40 cellular contexts compared by ENCODE assay signal in genomic region chr18:60691061-60691460, GRCh38.
"Had no signal": no experiment of that assay in that cellular context is flagged by ENCODE, and none has a peak within 500 bp of the region (broad histone marks: within the 10 kb centered on the region; RNA-seq: fewer than 3 reads in every experiment).

No MANE protein-coding gene starts in this region.

- FAIRE-seq: astrocyte, bronchial epithelial cell had no signal

- H3K9me3 ChIP-seq: adrenal gland, ascending aorta, body of pancreas, breast epithelium had no signal

- H3K4me3 Mint-ChIP-seq: activated naive CD4-positive, alpha-beta T cell treated with anti-CD3 and anti-CD28 coated beads for 36 hours; activated naive CD4-positive, alpha-beta T cell treated with anti-CD3 and anti-CD28 coated beads, Interleukin-2, amount 10 ng/mL, durations not matched to agents 7 days and 5 days; activated naive CD4-positive, alpha-beta T cell treated with anti-CD3 and anti-CD28 coated beads, Interleukin-2, amount 50 U/mL, for 24 hours; activated naive CD8-positive, alpha-beta T cell; activated naive CD8-positive, alpha-beta T cell treated with anti-CD3 and anti-CD28 coated beads for 36 hours; activated naive CD8-positive, alpha-beta T cell treated with anti-CD3 and anti-CD28 coated beads, Interleukin-2, amount 10 ng/mL, durations not matched to agents 7 days and 5 days; activated naive CD8-positive, alpha-beta T cell treated with anti-CD3 and anti-CD28 coated beads, Interleukin-2, amount 50 U/mL, for 24 hours; activated T-cell treated with anti-CD3 and anti-CD28 coated beads, Interleukin-2, amount 50 U/mL, for 24 hours; activated T-cell treated with anti-CD3 and anti-CD28 coated beads, Interleukin-2, amount 50 U/mL, for 4 hours; activated T-cell treated with anti-CD3 and anti-CD28 coated beads, Interleukin-2, amount 50 U/mL, for 72 hours; activated T-helper 1 cell treated with anti-CD3 and anti-CD28 coated beads, Interleukin-12 subunit alpha, Interleukin-12 subunit beta, Interleukin-2, Interleukin-4 antibody, amounts not matched to agents 30 ng/mL and 10 ng/mL and 1 ng/mL, durations not matched to agents 14 hours and 24 hours and 36 hours; activated T-helper 17 cell treated with anti-CD3 and anti-CD28 coated beads, Interleukin-2, amount 50 U/mL, for 72 hours; brain; central memory CD8-positive, alpha-beta T cell had no signal

- H3K27me3 ChIP-seq: adrenal gland, ascending aorta, body of pancreas, brain microvascular endothelial cell, breast epithelium, cardiac muscle cell had no signal

- H3K27me3 Mint-ChIP-seq: activated naive CD4-positive, alpha-beta T cell treated with anti-CD3 and anti-CD28 coated beads, Interleukin-2, amount 10 ng/mL, durations not matched to agents 7 days and 5 days; activated naive CD4-positive, alpha-beta T cell treated with anti-CD3 and anti-CD28 coated beads, Interleukin-2, amount 50 U/mL, for 24 hours; activated naive CD8-positive, alpha-beta T cell; activated naive CD8-positive, alpha-beta T cell treated with anti-CD3 and anti-CD28 coated beads for 36 hours; activated naive CD8-positive, alpha-beta T cell treated with anti-CD3 and anti-CD28 coated beads, Interleukin-2, amount 10 ng/mL, durations not matched to agents 7 days and 5 days; activated naive CD8-positive, alpha-beta T cell treated with anti-CD3 and anti-CD28 coated beads, Interleukin-2, amount 50 U/mL, for 24 hours; activated T-cell treated with anti-CD3 and anti-CD28 coated beads, Interleukin-2, amount 50 U/mL, for 24 hours; activated T-helper 17 cell treated with anti-CD3 and anti-CD28 coated beads, Interleukin-2, amount 50 U/mL, for 72 hours; central memory CD8-positive, alpha-beta T cell had no signal

- H3K4me1 ChIP-seq: adrenal gland, ascending aorta, body of pancreas, breast epithelium had no signal

- H3K4me3 ChIP-seq: adrenal gland, ascending aorta, body of pancreas, breast epithelium, cardiac muscle cell had no signal

- DNase-seq: activated effector memory CD4-positive, alpha-beta T cell treated with anti-CD3 and anti-CD28 coated beads, Interleukin-2, amount 50 U/mL, for 16 hours; activated effector memory CD4-positive, alpha-beta T cell treated with Interleukin-2 at 50 U/mL for 16 hours; activated gamma-delta T cell; activated gamma-delta T cell treated with Interleukin-2 at 50 U/mL for 16 hours; activated naive CD4-positive, alpha-beta T cell; activated naive CD4-positive, alpha-beta T cell treated with anti-CD3 and anti-CD28 coated beads for 36 hours; activated naive CD4-positive, alpha-beta T cell treated with anti-CD3 and anti-CD28 coated beads, Interleukin-2, amount 10 ng/mL, durations not matched to agents 7 days and 5 days; activated naive CD4-positive, alpha-beta T cell treated with anti-CD3 and anti-CD28 coated beads, Interleukin-2, amount 50 U/mL, for 16 hours; activated naive CD4-positive, alpha-beta T cell treated with Interleukin-2 at 50 U/mL for 16 hours; activated naive CD8-positive, alpha-beta T cell treated with anti-CD3 and anti-CD28 coated beads for 36 hours; activated naive CD8-positive, alpha-beta T cell treated with anti-CD3 and anti-CD28 coated beads, Interleukin-2, amount 10 ng/mL, durations not matched to agents 7 days and 5 days; activated naive CD8-positive, alpha-beta T cell treated with anti-CD3 and anti-CD28 coated beads, Interleukin-2, amount 50 U/mL, for 24 hours; activated T-cell treated with anti-CD3 and anti-CD28 coated beads, Interleukin-2, amount 50 U/mL, for 1 hour; activated T-cell treated with anti-CD3 and anti-CD28 coated beads, Interleukin-2, amount 50 U/mL, for 24 hours; activated T-cell treated with anti-CD3 and anti-CD28 coated beads, Interleukin-2, amount 50 U/mL, for 4 hours; activated T-cell treated with anti-CD3 and anti-CD28 coated beads, Interleukin-2, amount 50 U/mL, for 48 hours; activated T-cell treated with anti-CD3 and anti-CD28 coated beads, Interleukin-2, amount 50 U/mL, for 72 hours; adrenal gland; amniotic stem cell; amygdala; anterior cingulate cortex; aorta; body of pancreas; brain microvascular endothelial cell; caudate nucleus; central memory CD4-positive, alpha-beta T cell; cerebellar nuclear complex had no signal

- H3K4me1 Mint-ChIP-seq: activated naive CD4-positive, alpha-beta T cell treated with anti-CD3 and anti-CD28 coated beads, Interleukin-2, amount 10 ng/mL, durations not matched to agents 7 days and 5 days; activated naive CD4-positive, alpha-beta T cell treated with anti-CD3 and anti-CD28 coated beads, Interleukin-2, amount 50 U/mL, for 24 hours; activated naive CD8-positive, alpha-beta T cell treated with anti-CD3 and anti-CD28 coated beads for 36 hours; activated naive CD8-positive, alpha-beta T cell treated with anti-CD3 and anti-CD28 coated beads, Interleukin-2, amount 10 ng/mL, durations not matched to agents 7 days and 5 days; activated naive CD8-positive, alpha-beta T cell treated with anti-CD3 and anti-CD28 coated beads, Interleukin-2, amount 50 U/mL, for 24 hours; activated T-helper 17 cell treated with anti-CD3 and anti-CD28 coated beads, Interleukin-2, amount 50 U/mL, for 72 hours; brain; central memory CD8-positive, alpha-beta T cell had no signal

- H3K36me3 ChIP-seq: adrenal gland, ascending aorta, brain microvascular endothelial cell, breast epithelium, cardiac muscle cell had no signal

- H3K36me3 Mint-ChIP-seq: activated naive CD4-positive, alpha-beta T cell treated with anti-CD3 and anti-CD28 coated beads, Interleukin-2, amount 10 ng/mL, durations not matched to agents 7 days and 5 days; activated naive CD4-positive, alpha-beta T cell treated with anti-CD3 and anti-CD28 coated beads, Interleukin-2, amount 50 U/mL, for 24 hours; activated naive CD4-positive, alpha-beta T cell treated with anti-CD3 and anti-CD28 coated beads, Interleukin-2, amount 50 U/mL, for 72 hours; activated naive CD8-positive, alpha-beta T cell; activated naive CD8-positive, alpha-beta T cell treated with anti-CD3 and anti-CD28 coated beads for 36 hours; activated naive CD8-positive, alpha-beta T cell treated with anti-CD3 and anti-CD28 coated beads, Interleukin-2, amount 10 ng/mL, durations not matched to agents 7 days and 5 days; brain had no signal

- H3K27ac ChIP-seq: adrenal gland, ascending aorta, body of pancreas, brain microvascular endothelial cell, breast epithelium, cardiac muscle cell had no signal

- H3K27ac Mint-ChIP-seq: activated naive CD4-positive, alpha-beta T cell treated with anti-CD3 and anti-CD28 coated beads for 36 hours; activated naive CD4-positive, alpha-beta T cell treated with anti-CD3 and anti-CD28 coated beads, Interleukin-2, amount 10 ng/mL, durations not matched to agents 7 days and 5 days; activated naive CD4-positive, alpha-beta T cell treated with anti-CD3 and anti-CD28 coated beads, Interleukin-2, amount 50 U/mL, for 24 hours; activated naive CD4-positive, alpha-beta T cell treated with anti-CD3 and anti-CD28 coated beads, Interleukin-2, amount 50 U/mL, for 72 hours; activated naive CD8-positive, alpha-beta T cell; activated naive CD8-positive, alpha-beta T cell treated with anti-CD3 and anti-CD28 coated beads for 36 hours; activated naive CD8-positive, alpha-beta T cell treated with anti-CD3 and anti-CD28 coated beads, Interleukin-2, amount 10 ng/mL, durations not matched to agents 7 days and 5 days; activated naive CD8-positive, alpha-beta T cell treated with anti-CD3 and anti-CD28 coated beads, Interleukin-2, amount 50 U/mL, for 24 hours; activated T-cell treated with anti-CD3 and anti-CD28 coated beads, Interleukin-2, amount 50 U/mL, for 24 hours; activated T-cell treated with anti-CD3 and anti-CD28 coated beads, Interleukin-2, amount 50 U/mL, for 72 hours; activated T-helper 1 cell treated with anti-CD3 and anti-CD28 coated beads, Interleukin-12 subunit alpha, Interleukin-12 subunit beta, Interleukin-2, Interleukin-4 antibody, amounts not matched to agents 30 ng/mL and 10 ng/mL and 1 ng/mL, durations not matched to agents 14 hours and 24 hours and 36 hours; activated T-helper 17 cell treated with anti-CD3 and anti-CD28 coated beads, Interleukin-2, amount 50 U/mL, for 72 hours; activated T-helper 2 cell treated with anti-CD3 and anti-CD28 coated beads, Interferon-gamma antibody, Interleukin-2, Interleukin-4, amounts not matched to agents 10 μg/mL and 5 μg/mL and 100 μg/mL, durations not matched to agents 14 hours and 24 hours and 36 hours; brain had no signal

- H3K9me3 Mint-ChIP-seq: activated naive CD4-positive, alpha-beta T cell treated with anti-CD3 and anti-CD28 coated beads for 36 hours; activated naive CD4-positive, alpha-beta T cell treated with anti-CD3 and anti-CD28 coated beads, Interleukin-2, amount 50 U/mL, for 24 hours; activated naive CD8-positive, alpha-beta T cell treated with anti-CD3 and anti-CD28 coated beads for 36 hours; activated naive CD8-positive, alpha-beta T cell treated with anti-CD3 and anti-CD28 coated beads, Interleukin-2, amount 10 ng/mL, durations not matched to agents 7 days and 5 days; activated naive CD8-positive, alpha-beta T cell treated with anti-CD3 and anti-CD28 coated beads, Interleukin-2, amount 50 U/mL, for 24 hours; activated T-cell treated with anti-CD3 and anti-CD28 coated beads, Interleukin-2, amount 50 U/mL, for 24 hours; activated T-cell treated with anti-CD3 and anti-CD28 coated beads, Interleukin-2, amount 50 U/mL, for 4 hours; activated T-cell treated with anti-CD3 and anti-CD28 coated beads, Interleukin-2, amount 50 U/mL, for 72 hours; activated T-helper 1 cell treated with anti-CD3 and anti-CD28 coated beads, Interleukin-12 subunit alpha, Interleukin-12 subunit beta, Interleukin-2, Interleukin-4 antibody, amounts not matched to agents 30 ng/mL and 10 ng/mL and 1 ng/mL, durations not matched to agents 14 hours and 24 hours and 36 hours; activated T-helper 17 cell treated with anti-CD3 and anti-CD28 coated beads, Interleukin-2, amount 50 U/mL, for 72 hours; activated T-helper 2 cell treated with anti-CD3 and anti-CD28 coated beads, Interferon-gamma antibody, Interleukin-2, Interleukin-4, amounts not matched to agents 10 μg/mL and 5 μg/mL and 100 μg/mL, durations not matched to agents 14 hours and 24 hours and 36 hours; brain had no signal
